17 cellular contexts compared by ENCODE assay signal in genomic region chr19:56751078-56751489, GRCh38.
A peak's percentile ranks its signal among the peaks of the same experiment; 100 is the strongest.
DNase-seq lines count a peak whose midpoint lies in the region; ATAC-seq and TF ChIP-seq lines count a peak whose summit lies in the region.
"Had no signal": no experiment of that assay in that cellular context is flagged by ENCODE, and none has a peak within 500 bp of the region (broad histone marks: within the 10 kb centered on the region; RNA-seq: fewer than 3 reads in every experiment).

No MANE protein-coding gene starts in this region.

- H3K27ac ChIP-seq in parathyroid adenoma = no peak overlapping the region
- H3K27ac ChIP-seq: hepatocyte had no signal

- H3K27me3 ChIP-seq in parathyroid adenoma (ENCODE audit: control insufficient read depth, insufficient read depth, low read length) = no peaks in the 10 kb centered on the region
- H3K27me3 ChIP-seq: hepatocyte had no signal

- H3K4me2 ChIP-seq in parathyroid adenoma (ENCODE audit: low read length) = no peak overlapping the region
- H3K4me2 ChIP-seq: hepatocyte had no signal

- intact Hi-C loops in head of caudate nucleus (cut with DNase I) = no loop called here

- no peak overlapping the region for H3K9ac ChIP-seq in parathyroid adenoma

- TF ChIP-seq CTCF in parathyroid adenoma (IDR thresholded peaks at IDR 0.05) = no peak

- no peaks in the 10 kb centered on the region for H3K36me3 ChIP-seq in parathyroid adenoma (ENCODE audit: control insufficient read depth, insufficient read depth, low read length)

- H3K9me3 ChIP-seq in parathyroid adenoma (ENCODE audit: control insufficient read depth, low read length) = no peaks in the 10 kb centered on the region

- ATAC-seq in GM21825 (IDR thresholded peaks at IDR 0.05; ENCODE audit: unreplicated experiment) = no peak
- ATAC-seq in HG03460 (IDR thresholded peaks at IDR 0.05; ENCODE audit: unreplicated experiment) = no peak
- ATAC-seq in GM21367 (IDR thresholded peaks at IDR 0.05; ENCODE audit: unreplicated experiment) = no peak
- ATAC-seq: activated T-cell treated with anti-CD3 and anti-CD28 coated beads, Interleukin-2, amount 50 U/mL, for 72 hours; esophagus mucosa; natural killer cell treated with Interleukin-12 subunit alpha and Interleukin-12 subunit beta and Interleukin-15 and Interleukin-18, amount 100 ng/mL, for 72 hours had no signal

- no peak overlapping the region for H3K4me3 ChIP-seq in parathyroid adenoma (ENCODE audit: low read depth, low read length)
- H3K4me3 ChIP-seq: hepatocyte had no signal

- H2AFZ ChIP-seq in parathyroid adenoma = peak overlapping the region; percentile 44
- H2AFZ ChIP-seq: hepatocyte had no signal

- DNase-seq in Daoy (ENCODE audit: low read depth) = peak; percentile 43
- DNase-seq in NCI-H774 (lab: John Stamatoyannopoulos, UW) = peak; percentile 24
- DNase-seq in head of caudate nucleus = peak; percentile 72 to 95 (median 87)
- DNase-seq in DMS53 treated with DMSO at 0.1 percent for 48 hours (lab: John Stamatoyannopoulos, UW; ENCODE audit: unreplicated experiment) = no peak
- DNase-seq: activated CD4-positive, alpha-beta T cell treated with anti-CD3 and anti-CD28 coated beads, Interleukin-2, amount 50 U/mL, for 4 hours; activated T-cell treated with anti-CD3 and anti-CD28 coated beads, Interleukin-2, amount 50 U/mL, for 72 hours; DMS53; NCI-H2029; SHP77; stimulated activated naive CD4-positive, alpha-beta T cell had no signal

- H3K4me1 ChIP-seq in parathyroid adenoma = no peaks in the 10 kb centered on the region

- H3K79me2 ChIP-seq in parathyroid adenoma = no peaks in the 10 kb centered on the region
- H3K79me2 ChIP-seq: hepatocyte had no signal
